Comparison of ENCODE assay signal across 6 cellular contexts in genomic region chr9:35689351-35689600, GRCh38. TPM values are rescaled to one million over a fixed set of nuclear protein-coding genes. Genes with fewer than 3 reads are reported as not detected.
DNase-seq lines count a peak whose midpoint lies in the region; ATAC-seq and TF ChIP-seq lines count a peak whose summit lies in the region.

No MANE protein-coding gene starts in this region.

- intact Hi-C loops in psoas muscle (cut with DNase I), result no loop called here

- H3K4me3 ChIP-seq in MG63 (peak overlapping the region; percentile 88), duodenal mucosa (ENCODE audit: low read depth in 1 of 2, low read length in 2 of 2) (peak overlapping the region; percentile 55 to 75), psoas muscle (peak overlapping the region; percentile 100), BE2C (ENCODE audit: low read depth, low read length) (no peak overlapping the region)

- H3K27ac ChIP-seq in duodenal mucosa (ENCODE audit: low read depth, low read length), result peak overlapping the region; percentile 64
- peak overlapping the region; percentile 100 for H3K27ac ChIP-seq in psoas muscle

- TF ChIP-seq CTCF in psoas muscle (IDR thresholded peaks at IDR 0.05) (no peak), BE2C (IDR thresholded peaks at IDR 0.05; ENCODE audit: low read depth, low read length) (no peak)

- H3K9ac ChIP-seq in duodenal mucosa (ENCODE audit: low read depth in 1 of 2, low read length in 2 of 2), result peak overlapping the region; percentile 51 to 69

- 19 to 37% (median 22%) methylated on average over 7 of the region's 7 CpGs for WGBS in psoas muscle, 3 donors

- no peaks in the 10 kb centered on the region for H3K9me3 ChIP-seq in MG63
- H3K9me3 ChIP-seq in duodenal mucosa (ENCODE audit: control insufficient read depth in 1 of 2, low read length in 2 of 2), result no peaks in the 10 kb centered on the region
- no peaks in the 10 kb centered on the region for H3K9me3 ChIP-seq in psoas muscle
- no peaks in the 10 kb centered on the region for H3K9me3 ChIP-seq in BE2C

- no peak for DNase-seq in MG63
- no peak for DNase-seq in psoas muscle
- no peak for DNase-seq in NCI-H524 (lab: John Stamatoyannopoulos, UW)
- DNase-seq in BE2C, result no peak

- H3K36me3 ChIP-seq in MG63, result peaks cover 54% of the 10 kb centered on the region
- H3K36me3 ChIP-seq in duodenal mucosa (ENCODE audit: control insufficient read depth in 1 of 2, insufficient read depth in 2 of 2, low read length in 2 of 2), result no peaks in the 10 kb centered on the region
- H3K36me3 ChIP-seq in psoas muscle (ENCODE audit: insufficient read depth in 1 of 2, low read depth in 1 of 2), result peaks cover 0 to 33% of the 10 kb centered on the region in 2 donors
- H3K36me3 ChIP-seq in BE2C, result no peaks in the 10 kb centered on the region

- H3K4me1 ChIP-seq in duodenal mucosa (ENCODE audit: control insufficient read depth in 1 of 2, insufficient read depth in 2 of 2, low read length in 2 of 2) (peaks cover 15 to 22% of the 10 kb centered on the region in 2 donors), psoas muscle (peaks cover 25% of the 10 kb centered on the region), BE2C (no peaks in the 10 kb centered on the region; the same call in 1 of the 2 replicates)

- ATAC-seq in psoas muscle (no peak), HG02852 (IDR thresholded peaks at IDR 0.05; ENCODE audit: unreplicated experiment) (no peak)

- H3K27me3 ChIP-seq in MG63 (no peaks in the 10 kb centered on the region), duodenal mucosa (ENCODE audit: control insufficient read depth in 1 of 2, insufficient read depth in 2 of 2, low read length in 2 of 2) (no peaks in the 10 kb centered on the region), psoas muscle (ENCODE audit: insufficient read depth in 3 of 3, low read length in 2 of 3) (no peaks in the 10 kb centered on the region), BE2C (no peaks in the 10 kb centered on the region)

RNA-seq across cellular contexts. Expression of gene TPM2, which starts 0.4 kb away (rescaled TPM):
- total RNA-seq in MG63 (2014; rRNA removed; shearing (Covaris generic); ENCODE audit: low replicate concordance), result 2,986 and 3,667 TPM in 2 replicates
- over 10,000 TPM in 1 of 4 donors, 1,000 to 10,000 TPM in 3; 6,047 to 11,456 (median 7,939) TPM for total RNA-seq in psoas muscle
- polyA plus RNA-seq in psoas muscle, result over 10,000 TPM in 2 of 3 donors, 1,000 to 10,000 TPM in 1; 6,654 to 16,334 (median 13,470) TPM
- 11.6 TPM for polyA plus RNA-seq in BE2C (2012; ENCODE audit: insufficient read depth, insufficient read length, low read depth)

RNA-seq across cellular contexts. Expression of gene CA9, which starts 15.5 kb away (rescaled TPM):
- 0.40 TPM in 1 of 2 replicates, not detected in the other for total RNA-seq in MG63 (2014; rRNA removed; shearing (Covaris generic); ENCODE audit: low replicate concordance)
- total RNA-seq in psoas muscle, result not detected
- polyA plus RNA-seq in psoas muscle, result under 1 TPM; 0.03 to 0.49 (median 0.05) TPM
- not detected for polyA plus RNA-seq in BE2C (2012; ENCODE audit: insufficient read depth, insufficient read length, low read depth)

RNA-seq across cellular contexts. Expression of gene ARHGEF39, which starts 24.3 kb away (rescaled TPM):
- 15.5 and 35.6 TPM in 2 replicates for total RNA-seq in MG63 (2014; rRNA removed; shearing (Covaris generic); ENCODE audit: low replicate concordance)
- total RNA-seq in psoas muscle, result under 1 TPM in 3 of 4 donors, not detected in 1; 0.07 to 0.21 (median 0.10) TPM
- polyA plus RNA-seq in psoas muscle, result under 1 TPM; 0.20 to 0.79 (median 0.29) TPM
- polyA plus RNA-seq in BE2C (2012; ENCODE audit: insufficient read depth, insufficient read length, low read depth), result 1.0 TPM

RNA-seq across cellular contexts. Expression of gene CCDC107, which starts 31.2 kb away (rescaled TPM):
- 72.4 and 84.4 TPM in 2 replicates for total RNA-seq in MG63 (2014; rRNA removed; shearing (Covaris generic); ENCODE audit: low replicate concordance)
- total RNA-seq in psoas muscle, result 10 to 100 TPM; 15.4 to 39.4 (median 27.5) TPM
- 10 to 100 TPM; 21.5 to 49.4 (median 36.3) TPM for polyA plus RNA-seq in psoas muscle
- 30.6 TPM for polyA plus RNA-seq in BE2C (2012; ENCODE audit: insufficient read depth, insufficient read length, low read depth)

RNA-seq across cellular contexts. Expression of gene RMRP, which starts 31.5 kb away (rescaled TPM):
- total RNA-seq in MG63 (2014; rRNA removed; shearing (Covaris generic); ENCODE audit: low replicate concordance), result 8,012 and 15,182 TPM in 2 replicates
- over 10,000 TPM in 1 of 4 donors, 1,000 to 10,000 TPM in 3; 3,787 to 10,280 (median 6,744) TPM for total RNA-seq in psoas muscle
- 10 to 100 TPM in 1 of 3 donors, not detected in 2; 26.8 TPM for polyA plus RNA-seq in psoas muscle
- not detected for polyA plus RNA-seq in BE2C (2012; ENCODE audit: insufficient read depth, insufficient read length, low read depth)

Comparison
In these comparisons a context has a peak if more than half of its experiments do, and no peak if none do; other contexts are left out.
1. RNA of gene ARHGEF39, which starts 24.3 kb away (total RNA-seq): 15.5 to 35.6 TPM in MG63; 0.07 to 0.21 TPM in psoas muscle; every median in the first group is over 10 times any median in the second.